35 cellular contexts compared by ENCODE assay signal in genomic region chr11:15584158-15584557, GRCh38.
"Had no signal": no experiment of that assay in that cellular context is flagged by ENCODE, and none has a peak within 500 bp of the region (broad histone marks: within the 10 kb centered on the region; RNA-seq: fewer than 3 reads in every experiment).

No MANE protein-coding gene starts in this region.

- H3K27ac ChIP-seq: adrenal gland, body of pancreas, esophagus muscularis mucosa, foreskin keratinocyte, gastrocnemius medialis, heart left ventricle, WERI-Rb-1 had no signal

- H3K4me1 Mint-ChIP-seq: activated CD4-positive, alpha-beta T cell treated with anti-CD3 and anti-CD28 coated beads for 36 hours; activated CD4-positive, alpha-beta T cell treated with anti-CD3 and anti-CD28 coated beads, Interleukin-2, amount 10 ng/mL, durations not matched to agents 24 days and 14 days; activated CD8-positive, alpha-beta memory T cell treated with anti-CD3 and anti-CD28 coated beads, Interleukin-2, amount 10 ng/mL, durations not matched to agents 7 days and 5 days; activated naive CD4-positive, alpha-beta T cell treated with anti-CD3 and anti-CD28 coated beads, Interleukin-2, amount 50 U/mL, for 24 hours; activated naive CD8-positive, alpha-beta T cell treated with anti-CD3 and anti-CD28 coated beads for 36 hours; activated naive CD8-positive, alpha-beta T cell treated with anti-CD3 and anti-CD28 coated beads, Interleukin-2, amount 50 U/mL, for 24 hours had no signal

- DNase-seq: activated CD4-positive, alpha-beta memory T cell treated with anti-CD3 and anti-CD28 coated beads for 36 hours; activated CD4-positive, alpha-beta T cell treated with anti-CD3 and anti-CD28 coated beads for 36 hours; activated CD4-positive, alpha-beta T cell treated with anti-CD3 and anti-CD28 coated beads, Interleukin-2, amount 10 ng/mL, durations not matched to agents 24 days and 14 days; activated CD4-positive, CD25-positive, alpha-beta regulatory T cell; activated CD4-positive, CD25-positive, alpha-beta regulatory T cell treated with anti-CD3 and anti-CD28 coated beads, Interleukin-2, amount 50 U/mL, for 72 hours; activated CD8-positive, alpha-beta memory T cell treated with anti-CD3 and anti-CD28 coated beads, Interleukin-2, amount 10 ng/mL, durations not matched to agents 7 days and 5 days; activated CD8-positive, alpha-beta memory T cell treated with anti-CD3 and anti-CD28 coated beads, Interleukin-2, amount 50 U/mL, for 4 hours; activated CD8-positive, alpha-beta T cell treated with anti-CD3 and anti-CD28 coated beads, Interleukin-2, amount 10 ng/mL, durations not matched to agents 7 days and 5 days; activated effector memory CD4-positive, alpha-beta T cell treated with anti-CD3 and anti-CD28 coated beads, Interleukin-2, amount 50 U/mL, for 16 hours; activated naive CD4-positive, alpha-beta T cell treated with anti-CD3 and anti-CD28 coated beads for 36 hours; activated naive CD8-positive, alpha-beta T cell treated with anti-CD3 and anti-CD28 coated beads for 36 hours; activated naive CD8-positive, alpha-beta T cell treated with anti-CD3 and anti-CD28 coated beads, Interleukin-2, amount 50 U/mL, for 24 hours; activated T-cell treated with anti-CD3 and anti-CD28 coated beads, Interleukin-2, amount 50 U/mL, for 1 hour; activated T-cell treated with anti-CD3 and anti-CD28 coated beads, Interleukin-2, amount 50 U/mL, for 48 hours; adrenal gland; amygdala; aorta; body of pancreas; caudate nucleus; cortex of kidney; dermis blood vessel endothelial cell; effector CD4-positive, alpha-beta T cell; effector memory CD8-positive, alpha-beta T cell; erythroblast; foreskin keratinocyte; gastrocnemius medialis; glutamatergic neuron; heart left ventricle; T1000; WERI-Rb-1 had no signal

- ATAC-seq: activated CD4-positive, alpha-beta T cell treated with anti-CD3 and anti-CD28 coated beads for 36 hours; activated CD8-positive, alpha-beta memory T cell treated with anti-CD3 and anti-CD28 coated beads, Interleukin-2, amount 10 ng/mL, durations not matched to agents 7 days and 5 days; activated CD8-positive, alpha-beta T cell treated with anti-CD3 and anti-CD28 coated beads, Interleukin-2, amount 10 ng/mL, durations not matched to agents 7 days and 5 days; activated naive CD8-positive, alpha-beta T cell treated with anti-CD3 and anti-CD28 coated beads, Interleukin-2, amount 50 U/mL, for 24 hours; body of pancreas; effector memory CD8-positive, alpha-beta T cell; foreskin keratinocyte; gastrocnemius medialis; heart left ventricle had no signal

- H3K4me3 ChIP-seq: adrenal gland, body of pancreas, esophagus muscularis mucosa, gastrocnemius medialis, heart left ventricle had no signal

- H3K27ac Mint-ChIP-seq: activated CD4-positive, alpha-beta memory T cell treated with anti-CD3 and anti-CD28 coated beads for 36 hours; activated CD4-positive, alpha-beta T cell treated with anti-CD3 and anti-CD28 coated beads for 36 hours; activated CD4-positive, alpha-beta T cell treated with anti-CD3 and anti-CD28 coated beads, Interleukin-2, amount 10 ng/mL, durations not matched to agents 24 days and 14 days; activated CD8-positive, alpha-beta memory T cell treated with anti-CD3 and anti-CD28 coated beads, Interleukin-2, amount 10 ng/mL, durations not matched to agents 7 days and 5 days; activated CD8-positive, alpha-beta T cell treated with anti-CD3 and anti-CD28 coated beads, Interleukin-2, amount 10 ng/mL, durations not matched to agents 7 days and 5 days; activated naive CD4-positive, alpha-beta T cell treated with anti-CD3 and anti-CD28 coated beads for 36 hours; activated naive CD4-positive, alpha-beta T cell treated with anti-CD3 and anti-CD28 coated beads, Interleukin-2, amount 50 U/mL, for 24 hours; activated naive CD8-positive, alpha-beta T cell treated with anti-CD3 and anti-CD28 coated beads for 36 hours; activated naive CD8-positive, alpha-beta T cell treated with anti-CD3 and anti-CD28 coated beads, Interleukin-2, amount 50 U/mL, for 24 hours; activated T-helper 1 cell treated with anti-CD3 and anti-CD28 coated beads, Interleukin-12 subunit alpha, Interleukin-12 subunit beta, Interleukin-2, Interleukin-4 antibody, amounts not matched to agents 30 ng/mL and 10 ng/mL and 1 ng/mL, durations not matched to agents 14 hours and 24 hours and 36 hours; activated T-helper 2 cell treated with anti-CD3 and anti-CD28 coated beads, Interferon-gamma antibody, Interleukin-2, Interleukin-4, amounts not matched to agents 10 μg/mL and 5 μg/mL and 100 μg/mL, durations not matched to agents 14 hours and 24 hours and 36 hours; effector memory CD8-positive, alpha-beta T cell; T-helper 2 cell treated with Interferon-gamma antibody and Interleukin-4, amounts not matched to agents 5 μg/mL and 100 μg/mL, for 36 hours had no signal

- H3K36me3 Mint-ChIP-seq: activated CD4-positive, alpha-beta memory T cell treated with anti-CD3 and anti-CD28 coated beads for 36 hours; activated CD8-positive, alpha-beta memory T cell treated with anti-CD3 and anti-CD28 coated beads, Interleukin-2, amount 10 ng/mL, durations not matched to agents 7 days and 5 days; activated naive CD4-positive, alpha-beta T cell treated with anti-CD3 and anti-CD28 coated beads, Interleukin-2, amount 50 U/mL, for 24 hours; activated naive CD8-positive, alpha-beta T cell treated with anti-CD3 and anti-CD28 coated beads for 36 hours had no signal

- H3K4me1 ChIP-seq: adrenal gland, body of pancreas, foreskin keratinocyte had no signal

- H3K36me3 ChIP-seq: adrenal gland, esophagus muscularis mucosa, gastrocnemius medialis, heart left ventricle, WERI-Rb-1 had no signal

- H3K27me3 ChIP-seq: adrenal gland, body of pancreas, esophagus muscularis mucosa, foreskin keratinocyte, gastrocnemius medialis, heart left ventricle had no signal

- H3K4me3 Mint-ChIP-seq: activated CD4-positive, alpha-beta memory T cell treated with anti-CD3 and anti-CD28 coated beads for 36 hours; activated CD4-positive, alpha-beta T cell treated with anti-CD3 and anti-CD28 coated beads for 36 hours; activated CD4-positive, alpha-beta T cell treated with anti-CD3 and anti-CD28 coated beads, Interleukin-2, amount 10 ng/mL, durations not matched to agents 24 days and 14 days; activated CD8-positive, alpha-beta memory T cell treated with anti-CD3 and anti-CD28 coated beads, Interleukin-2, amount 10 ng/mL, durations not matched to agents 7 days and 5 days; activated CD8-positive, alpha-beta T cell treated with anti-CD3 and anti-CD28 coated beads, Interleukin-2, amount 10 ng/mL, durations not matched to agents 7 days and 5 days; activated naive CD4-positive, alpha-beta T cell treated with anti-CD3 and anti-CD28 coated beads for 36 hours; activated naive CD4-positive, alpha-beta T cell treated with anti-CD3 and anti-CD28 coated beads, Interleukin-2, amount 50 U/mL, for 24 hours; activated naive CD8-positive, alpha-beta T cell treated with anti-CD3 and anti-CD28 coated beads for 36 hours; activated naive CD8-positive, alpha-beta T cell treated with anti-CD3 and anti-CD28 coated beads, Interleukin-2, amount 50 U/mL, for 24 hours; activated T-helper 1 cell treated with anti-CD3 and anti-CD28 coated beads, Interleukin-12 subunit alpha, Interleukin-12 subunit beta, Interleukin-2, Interleukin-4 antibody, amounts not matched to agents 30 ng/mL and 10 ng/mL and 1 ng/mL, durations not matched to agents 14 hours and 24 hours and 36 hours; effector memory CD8-positive, alpha-beta T cell; T-helper 2 cell treated with Interferon-gamma antibody and Interleukin-4, amounts not matched to agents 5 μg/mL and 100 μg/mL, for 36 hours had no signal

- H3K9me3 ChIP-seq: adrenal gland, body of pancreas, esophagus muscularis mucosa, gastrocnemius medialis, heart left ventricle had no signal

- H3K9me3 Mint-ChIP-seq: activated CD4-positive, alpha-beta memory T cell treated with anti-CD3 and anti-CD28 coated beads for 36 hours; activated CD4-positive, alpha-beta T cell treated with anti-CD3 and anti-CD28 coated beads, Interleukin-2, amount 10 ng/mL, durations not matched to agents 24 days and 14 days; activated naive CD4-positive, alpha-beta T cell treated with anti-CD3 and anti-CD28 coated beads for 36 hours; activated naive CD4-positive, alpha-beta T cell treated with anti-CD3 and anti-CD28 coated beads, Interleukin-2, amount 50 U/mL, for 24 hours; activated naive CD8-positive, alpha-beta T cell treated with anti-CD3 and anti-CD28 coated beads for 36 hours; activated naive CD8-positive, alpha-beta T cell treated with anti-CD3 and anti-CD28 coated beads, Interleukin-2, amount 50 U/mL, for 24 hours; activated T-helper 1 cell treated with anti-CD3 and anti-CD28 coated beads, Interleukin-12 subunit alpha, Interleukin-12 subunit beta, Interleukin-2, Interleukin-4 antibody, amounts not matched to agents 30 ng/mL and 10 ng/mL and 1 ng/mL, durations not matched to agents 14 hours and 24 hours and 36 hours; activated T-helper 2 cell treated with anti-CD3 and anti-CD28 coated beads, Interferon-gamma antibody, Interleukin-2, Interleukin-4, amounts not matched to agents 10 μg/mL and 5 μg/mL and 100 μg/mL, durations not matched to agents 14 hours and 24 hours and 36 hours; T-helper 2 cell treated with Interferon-gamma antibody and Interleukin-4, amounts not matched to agents 5 μg/mL and 100 μg/mL, for 36 hours had no signal

- H3K27me3 Mint-ChIP-seq: activated CD4-positive, alpha-beta memory T cell treated with anti-CD3 and anti-CD28 coated beads for 36 hours; activated CD4-positive, alpha-beta T cell treated with anti-CD3 and anti-CD28 coated beads for 36 hours; activated CD4-positive, alpha-beta T cell treated with anti-CD3 and anti-CD28 coated beads, Interleukin-2, amount 10 ng/mL, durations not matched to agents 24 days and 14 days; activated CD8-positive, alpha-beta memory T cell treated with anti-CD3 and anti-CD28 coated beads, Interleukin-2, amount 10 ng/mL, durations not matched to agents 7 days and 5 days; activated naive CD8-positive, alpha-beta T cell treated with anti-CD3 and anti-CD28 coated beads for 36 hours; activated naive CD8-positive, alpha-beta T cell treated with anti-CD3 and anti-CD28 coated beads, Interleukin-2, amount 50 U/mL, for 24 hours; effector memory CD8-positive, alpha-beta T cell had no signal
